In genomic region chr11:46574656-46575055, GRCh38 we compare ENCODE assay signal across 23 cellular contexts.
"Had no signal": no experiment of that assay in that cellular context is flagged by ENCODE, and none has a peak within 500 bp of the region (broad histone marks: within the 10 kb centered on the region; RNA-seq: fewer than 3 reads in every experiment).

No MANE protein-coding gene starts in this region.

- DNase-seq: effector memory CD8-positive, alpha-beta T cell; gastrocnemius medialis; heart right ventricle; islet precursor cell; mammary epithelial cell; mucosa of descending colon; naive thymus-derived CD8-positive, alpha-beta T cell; nucleus accumbens; ovary; sigmoid colon; stimulated activated CD4-positive, alpha-beta T cell treated with anti-CD3 and anti-CD28 coated beads, Interleukin-2, amount 100 ng/mL, for 24 hours; stimulated activated CD4-positive, alpha-beta T cell treated with anti-CD3 and anti-CD28 coated beads, Interleukin-4, amount 100 ng/mL, for 4 hours; stimulated activated naive CD4-positive, alpha-beta T cell treated with Interleukin-2 at 50 U/mL for 16 hours; tibial artery; upper lobe of left lung; uterus had no signal

- H3K27me3 ChIP-seq: esophagus muscularis mucosa, gastrocnemius medialis, heart right ventricle, neural progenitor cell, ovary, right atrium auricular region, sigmoid colon, tibial artery, upper lobe of left lung, uterus had no signal

- H3K9me3 ChIP-seq: esophagus muscularis mucosa, gastrocnemius medialis, mucosa of descending colon, ovary, right atrium auricular region, sigmoid colon, tibial artery, upper lobe of left lung, uterus had no signal

- H3K9me3 Mint-ChIP-seq: dendritic cell treated with granulocyte-macrophage colony-stimulating factor and Interleukin-4, amounts not matched to agents 40 ng/mL and 50 ng/mL, for 4 days; effector memory CD8-positive, alpha-beta T cell had no signal

- H3K4me1 ChIP-seq: neural progenitor cell, uterus had no signal

- H3K27me3 Mint-ChIP-seq: dendritic cell treated with granulocyte-macrophage colony-stimulating factor and Interleukin-4, amounts not matched to agents 40 ng/mL and 50 ng/mL, for 4 days; effector memory CD8-positive, alpha-beta T cell; naive thymus-derived CD8-positive, alpha-beta T cell had no signal

- H3K4me3 ChIP-seq: esophagus muscularis mucosa, gastrocnemius medialis, heart right ventricle, mucosa of descending colon, neural progenitor cell, ovary, right atrium auricular region, sigmoid colon, skin epidermis, tibial artery, upper lobe of left lung, uterus had no signal

- H3K36me3 ChIP-seq: gastrocnemius medialis, neural progenitor cell, ovary, right atrium auricular region, sigmoid colon, tibial artery, upper lobe of left lung, uterus had no signal

- H3K4me1 Mint-ChIP-seq: neural progenitor cell had no signal

- H2AFZ ChIP-seq: neural progenitor cell had no signal

- H3K4me3 Mint-ChIP-seq: dendritic cell treated with granulocyte-macrophage colony-stimulating factor and Interleukin-4, amounts not matched to agents 40 ng/mL and 50 ng/mL, for 4 days; effector memory CD8-positive, alpha-beta T cell; naive thymus-derived CD8-positive, alpha-beta T cell; neural progenitor cell had no signal

- H3K9ac ChIP-seq: neural progenitor cell had no signal

- H3K27ac Mint-ChIP-seq: dendritic cell treated with granulocyte-macrophage colony-stimulating factor and Interleukin-4, amounts not matched to agents 40 ng/mL and 50 ng/mL, for 4 days; neural progenitor cell had no signal

- H3K27ac ChIP-seq: epithelial cell of prostate, esophagus muscularis mucosa, gastrocnemius medialis, heart right ventricle, neural progenitor cell, ovary, right atrium auricular region, sigmoid colon, skin epidermis, tibial artery, upper lobe of left lung, uterus had no signal

- H3K4me2 ChIP-seq: neural progenitor cell had no signal

- ATAC-seq: effector memory CD8-positive, alpha-beta T cell; gastrocnemius medialis; heart right ventricle; left lobe of liver; mucosa of descending colon; naive thymus-derived CD8-positive, alpha-beta T cell had no signal
